Comparison of ENCODE assay signal across 8 cellular contexts in the genomic region with DNA sequence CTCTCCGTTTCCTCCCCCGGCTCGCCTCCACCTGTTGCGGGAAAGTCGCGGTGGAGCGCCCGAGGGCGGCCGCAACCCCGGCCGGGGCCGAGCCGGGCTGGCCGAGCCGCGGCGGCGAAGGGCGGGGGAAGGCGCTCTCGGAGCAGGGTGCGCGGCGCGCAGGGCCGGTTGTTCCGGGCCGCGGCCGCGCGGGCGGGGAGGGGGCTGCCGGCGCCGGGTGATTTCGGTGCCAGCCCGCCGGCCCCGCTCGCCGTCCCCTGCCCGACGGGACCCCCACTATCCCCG. TPM values are rescaled to one million over a fixed set of nuclear protein-coding genes. Genes with fewer than 3 reads are reported as not detected.
DNase-seq lines count a peak whose midpoint lies in the region; ATAC-seq and TF ChIP-seq lines count a peak whose summit lies in the region.

No MANE protein-coding gene starts in this region.

- peaks cover 47% of the 10 kb centered on the region for H3K79me2 ChIP-seq in GM23338 (replicated peaks; ENCODE audit: insufficient read depth)

- peak overlapping the region; percentile 25; the same call in 1 of the 2 replicates for H2AFZ ChIP-seq in GM23338

- peaks cover 10% of the 10 kb centered on the region for H3K27me3 Mint-ChIP-seq in GM23338 (ENCODE audit: insufficient read depth, low read depth, poor library complexity)
- peaks cover 37 to 42% of the 10 kb centered on the region in 2 donors for H3K27me3 Mint-ChIP-seq in effector memory CD8-positive, alpha-beta T cell

- H3K9me3 ChIP-seq in mucosa of rectum (ENCODE audit: control insufficient read depth in 2 of 2, low read length in 2 of 2) = no peaks in the 10 kb centered on the region

- H3K4me1 ChIP-seq in GM23338 (ENCODE audit: insufficient read depth) = peaks cover 38% of the 10 kb centered on the region
- H3K4me1 ChIP-seq in mucosa of rectum (ENCODE audit: control insufficient read depth in 2 of 2, insufficient read depth in 2 of 2, low read length in 2 of 2) = peaks cover 5 to 16% of the 10 kb centered on the region in 2 donors

- H3K4me1 Mint-ChIP-seq in GM23338 = peaks cover 39% of the 10 kb centered on the region
- peaks cover 4 to 5% of the 10 kb centered on the region in 2 donors for H3K4me1 Mint-ChIP-seq in effector memory CD8-positive, alpha-beta T cell (ENCODE audit: low read depth in 2 of 2)

- H3K9me3 Mint-ChIP-seq in GM23338 = no peaks in the 10 kb centered on the region
- H3K9me3 Mint-ChIP-seq in effector memory CD8-positive, alpha-beta T cell = no peaks in the 10 kb centered on the region

- H3K36me3 Mint-ChIP-seq in GM23338 (ENCODE audit: low read depth) = no peaks in the 10 kb centered on the region; the same call in 2 of the 3 replicates
- peaks cover 7% of the 10 kb centered on the region for H3K36me3 Mint-ChIP-seq in effector memory CD8-positive, alpha-beta T cell (ENCODE audit: insufficient read depth)

- no peak overlapping the region for H3K27ac ChIP-seq in GM23338 (ENCODE audit: low read depth)
- H3K27ac ChIP-seq in mucosa of rectum (ENCODE audit: low read depth in 2 of 2, low read length in 2 of 2) = peak overlapping the region; percentile 78 to 83

- H3K9me2 ChIP-seq in GM23338 (ENCODE audit: insufficient read depth) = no peaks in the 10 kb centered on the region

- peak overlapping the region; percentile 88; the same call in 2 of the 3 replicates for H3K4me3 Mint-ChIP-seq in GM23338
- H3K4me3 Mint-ChIP-seq in effector memory CD8-positive, alpha-beta T cell = peak overlapping the region; percentile 60 to 66

- DNase-seq in NOMO-1 (lab: John Stamatoyannopoulos, UW; ENCODE audit: unreplicated experiment in 2 of 2) (peak; percentile 20 to 30), NOMO-1 treated with DMSO at 0.1 percent for 48 hours (lab: John Stamatoyannopoulos, UW; ENCODE audit: unreplicated experiment) (no peak), GM23338 (ENCODE audit: low spot score) (no peak), NB4 (ENCODE audit: low read depth) (no peak), cerebellar nuclear complex (lab: John Stamatoyannopoulos, UW) (no peak), KG1 (lab: John Stamatoyannopoulos, UW) (no peak)
- peak in 1 of 3 experiments; percentile 1 for DNase-seq in effector memory CD8-positive, alpha-beta T cell

- peak overlapping the region; percentile 95 for H3K4me2 ChIP-seq in GM23338

- peak; percentile 55 for ATAC-seq in GM23338
- peak; percentile 58 for ATAC-seq in effector memory CD8-positive, alpha-beta T cell (replicated peaks)

- TF ChIP-seq CTCF in GM23338 (conservative IDR thresholded peaks at IDR 0.05; ENCODE audit: low read depth in 2 of 2) = no peak
- no peak for TF ChIP-seq CTCF in NB4 (IDR thresholded peaks at IDR 0.05; ENCODE audit: low read depth, low read length)

- 0 out of 2 replicates have a peak, but pooled peaks cover under 1% of the 10 kb centered on the region for H3F3A ChIP-seq in GM23338 (replicated peaks; ENCODE audit: low read depth)

- H4K20me1 ChIP-seq in GM23338 (replicated peaks; ENCODE audit: insufficient read depth) = peaks cover 4% of the 10 kb centered on the region

- TF ChIP-seq POLR2A in NB4 (IDR thresholded peaks at IDR 0.05; ENCODE audit: extremely low read depth, insufficient read length) = no peak

- H3K4me3 ChIP-seq in GM23338 (peak overlapping the region; percentile 93), NB4 (ENCODE audit: low read depth, low read length) (peak overlapping the region; percentile 39), mucosa of rectum (ENCODE audit: low read length in 2 of 2) (peak overlapping the region; percentile 79 to 91)

- H3K36me3 ChIP-seq in GM23338 (ENCODE audit: insufficient read depth) = no peaks in the 10 kb centered on the region
- no peaks in the 10 kb centered on the region for H3K36me3 ChIP-seq in mucosa of rectum (ENCODE audit: control insufficient read depth in 2 of 2, insufficient read depth in 2 of 2, low read length in 2 of 2)

- H3K27me3 ChIP-seq in GM23338 (ENCODE audit: insufficient read depth) (peaks cover 37% of the 10 kb centered on the region), mucosa of rectum (ENCODE audit: control insufficient read depth in 2 of 2, insufficient read depth in 2 of 2, low read length in 2 of 2) (no peaks in the 10 kb centered on the region)

- H3K9ac ChIP-seq in mucosa of rectum (ENCODE audit: low read depth in 1 of 2, low read length in 2 of 2) = peak overlapping the region; percentile 61 to 91

- no peak overlapping the region for H3K27ac Mint-ChIP-seq in GM23338
- H3K27ac Mint-ChIP-seq in effector memory CD8-positive, alpha-beta T cell = no peak overlapping the region

TF ChIP-seq in GM23338, 12 proteins besides CTCF, POLR2A, EP300 and RAD21:
- TF ChIP-seq POLR2AphosphoS5 (IDR thresholded peaks at IDR 0.05; ENCODE audit: low read depth) (no peak), ZNF114 (CRISPR knock-in tag; IDR thresholded peaks at IDR 0.05) (no peak), JUNB (IDR thresholded peaks at IDR 0.05; ENCODE audit: unreplicated experiment) (no peak), CREB1 (CRISPR knock-in tag; IDR thresholded peaks at IDR 0.05; ENCODE audit: low read depth) (no peak)
TF ChIP-seq in GM23338: peak in this region for 0.

RNA-seq across cellular contexts. Expression of gene MAP7, which starts 0.2 kb away (rescaled TPM):
- 47.8 and 49.2 TPM in 2 replicates for total RNA-seq in GM23338 (2014; rRNA removed; shearing (Covaris generic))
- 43.2 and 44.7 TPM in 2 replicates for polyA plus RNA-seq in GM23338 (2016; fragmentation: Nextera tagmentation; extraction: Ambion mirVana)

Comparison
In these comparisons a context has a peak if more than half of its experiments do, and no peak if none do; other contexts are left out.
1. DNase-seq: peak in NOMO-1 (2 of 2); none in NOMO-1 treated with DMSO at 0.1 percent for 48 hours (single experiment), GM23338 (single experiment), NB4 (single experiment), cerebellar nuclear complex (0 of 2) and KG1 (single experiment).
2. H3K4me3 ChIP-seq: peak in every context shown above with its lines; median percentile 93 in GM23338; 85 in mucosa of rectum; 39 in NB4.